Comparison of ENCODE assay signal across 24 cellular contexts in the genomic region with DNA sequence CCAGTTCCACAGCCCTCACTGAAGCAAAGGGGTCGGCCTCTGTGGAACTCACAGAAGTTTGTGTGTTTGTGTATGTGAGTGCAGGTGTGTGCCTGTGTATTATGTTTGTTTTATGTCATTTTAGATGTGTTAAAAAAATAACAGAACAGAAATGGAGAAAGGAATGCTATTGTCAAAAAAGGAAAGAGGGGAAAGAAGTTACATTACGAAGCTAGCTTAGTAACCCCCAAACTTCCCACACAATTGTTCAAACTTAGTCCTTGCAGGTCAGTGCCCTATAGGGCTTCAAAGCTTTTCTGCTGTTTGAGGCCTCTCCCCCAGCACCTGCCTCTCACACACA.
DNase-seq lines count a peak whose midpoint lies in the region; ATAC-seq, FAIRE-seq and TF ChIP-seq lines count a peak whose summit lies in the region.
"Had no signal": no experiment of that assay in that cellular context is flagged by ENCODE, and none has a peak within 500 bp of the region (broad histone marks: within the 10 kb centered on the region; RNA-seq: fewer than 3 reads in every experiment).

No MANE protein-coding gene starts in this region.

- H3K9me3 Mint-ChIP-seq in chondrocyte (ENCODE audit: low read depth) = no peaks in the 10 kb centered on the region
- H3K9me3 Mint-ChIP-seq: activated T-helper 17 cell treated with anti-CD3 and anti-CD28 coated beads, Interleukin-2, amount 50 U/mL, for 72 hours; H9 had no signal

- no peak overlapping the region for H2AFZ ChIP-seq in osteoblast (ENCODE audit: low read length)

- TF ChIP-seq EP300 in A549 (IDR thresholded peaks at IDR 0.05) = no peak

- 16% methylated on average over 2 of the region's 2 CpGs for WGBS in A549 (ENCODE audit: missing lambda C conversion rate)

- FAIRE-seq in A549 (lab: Jason Lieb, UNC) = no peak
- FAIRE-seq: GM12878 had no signal

- H3K27ac ChIP-seq in A549 (no peak overlapping the region), Panc1 (ENCODE audit: low read length) (no peak overlapping the region), osteoblast (ENCODE audit: low read depth, low read length) (no peak overlapping the region)
- H3K27ac ChIP-seq: BLaER1, HL-60, parathyroid adenoma, right lobe of liver, upper lobe of left lung had no signal

- peak overlapping the region; percentile 83 for H3K27ac Mint-ChIP-seq in chondrocyte (ENCODE audit: unreplicated experiment)
- H3K27ac Mint-ChIP-seq: activated naive CD8-positive, alpha-beta T cell; activated T-helper 17 cell treated with anti-CD3 and anti-CD28 coated beads, Interleukin-2, amount 50 U/mL, for 72 hours; H9; natural killer cell had no signal

- no TSS peak for BruUV-seq in Panc1 (replicated peaks; lab: Mats Ljungman, UMichigan)

- CTCF ChIA-PET in A549 (lab: Yijun Ruan, JAX) (interaction anchor here (0.8 to 4.2 kb wide), 8 partner anchors 9 to 1968 kb away, joined by 3 to 24 read pairs (median 4); no protein-coding TSS in a partner anchor), Panc1 (lab: Charles Lee) (interaction anchor here (0.7 kb wide), 1 partner anchor 192 kb away, joined by 3 read pairs; no protein-coding TSS in a partner anchor)

- peaks cover 16% of the 10 kb centered on the region for H3K4me1 Mint-ChIP-seq in chondrocyte (ENCODE audit: low read depth)
- H3K4me1 Mint-ChIP-seq: activated T-helper 17 cell treated with anti-CD3 and anti-CD28 coated beads, Interleukin-2, amount 50 U/mL, for 72 hours; natural killer cell had no signal

- intact Hi-C loops in Panc1 (cut with micrococcal nuclease; ENCODE audit: unreplicated experiment) = loop anchor here (10.0 kb wide), 1 partner anchor 1963 kb away; a partner anchor contains a TSS

- no peaks in the 10 kb centered on the region for H3K27me3 Mint-ChIP-seq in chondrocyte (ENCODE audit: low read depth)
- H3K27me3 Mint-ChIP-seq: activated naive CD8-positive, alpha-beta T cell had no signal

- H3K36me3 ChIP-seq in Panc1 (ENCODE audit: control insufficient read depth, insufficient read depth, low read length) = no peaks in the 10 kb centered on the region
- no peaks in the 10 kb centered on the region for H3K36me3 ChIP-seq in osteoblast (ENCODE audit: insufficient read depth, low read length)
- no peaks in the 10 kb centered on the region for H3K36me3 ChIP-seq in MG63
- H3K36me3 ChIP-seq: BLaER1, right lobe of liver, upper lobe of left lung had no signal

- DNase-seq in A549 (ENCODE audit: low read depth in 1 of 2, low spot score in 1 of 2) (no peak), Panc1 (ENCODE audit: low read depth, low spot score) (no peak), chondrocyte (ENCODE audit: low spot score) (no peak), osteoblast (ENCODE audit: insufficient read length, low spot score, missing footprints) (no peak), foreskin fibroblast (no peak), MG63 (no peak)
- DNase-seq: activated CD4-positive, alpha-beta T cell treated with anti-CD3 and anti-CD28 coated beads, Interleukin-2, amount 50 U/mL, for 4 hours; activated CD4-positive, CD25-positive, alpha-beta regulatory T cell; activated CD8-positive, alpha-beta memory T cell treated with anti-CD3 and anti-CD28 coated beads, Interleukin-2, amount 50 U/mL, for 4 hours; effector memory CD4-positive, alpha-beta T cell; natural killer cell; NCI-H748 treated with DMSO at 0.1 percent for 48 hours; right lobe of liver; Right ventricle myocardium superior had no signal

- H3K79me2 ChIP-seq in osteoblast (ENCODE audit: insufficient read depth, low read length) = no peaks in the 10 kb centered on the region
- H3K79me2 ChIP-seq: parathyroid adenoma had no signal

- no peak overlapping the region for H3K4me3 Mint-ChIP-seq in chondrocyte (ENCODE audit: unreplicated experiment)
- H3K4me3 Mint-ChIP-seq: activated naive CD8-positive, alpha-beta T cell; activated T-helper 17 cell treated with anti-CD3 and anti-CD28 coated beads, Interleukin-2, amount 50 U/mL, for 72 hours; H9; natural killer cell had no signal

- TF ChIP-seq RAD21 in A549 (conservative IDR thresholded peaks at IDR 0.05 in 1 of 2, IDR thresholded peaks at IDR 0.05 in 1 of 2) = no peak

- no peaks in the 10 kb centered on the region for H3K36me3 Mint-ChIP-seq in chondrocyte (ENCODE audit: low read depth)
- H3K36me3 Mint-ChIP-seq: activated naive CD8-positive, alpha-beta T cell; natural killer cell had no signal

- H3K4me2 ChIP-seq in A549 (peak overlapping the region; percentile 55; the same call in 2 of the 3 replicates), osteoblast (ENCODE audit: insufficient read depth, low read length) (peak overlapping the region; percentile 51)
- H3K4me2 ChIP-seq: BLaER1 had no signal

- no peaks in the 10 kb centered on the region for H3K9me3 ChIP-seq in A549
- no peaks in the 10 kb centered on the region for H3K9me3 ChIP-seq in Panc1 (ENCODE audit: control insufficient read depth, insufficient read depth, low read depth, low read length)
- no peaks in the 10 kb centered on the region for H3K9me3 ChIP-seq in osteoblast (ENCODE audit: low read depth, low read length)
- no peaks in the 10 kb centered on the region for H3K9me3 ChIP-seq in MG63
- H3K9me3 ChIP-seq: BLaER1, right lobe of liver, upper lobe of left lung had no signal

- H3K4me1 ChIP-seq in A549 = no peaks in the 10 kb centered on the region
- H3K4me1 ChIP-seq in Panc1 (ENCODE audit: control insufficient read depth, insufficient read depth, low read length) = no peaks in the 10 kb centered on the region
- no peaks in the 10 kb centered on the region for H3K4me1 ChIP-seq in osteoblast (ENCODE audit: insufficient read depth, low read length)
- H3K4me1 ChIP-seq: BLaER1, parathyroid adenoma, right lobe of liver, upper lobe of left lung had no signal

- H4K20me1 ChIP-seq in osteoblast (ENCODE audit: insufficient read depth, low read length) = no peaks in the 10 kb centered on the region
- H4K20me1 ChIP-seq: BLaER1 had no signal

- in situ Hi-C loops in Panc1 (cut with HindIII; ENCODE audit: low pct_unique_long_range_greater_than_20kb, low sequenced_read_pairs) = no loop called here

- TF ChIP-seq POLR2A in A549 (IDR thresholded peaks at IDR 0.05; ENCODE audit: low read length) = no peak

- H3K27me3 ChIP-seq in Panc1 (ENCODE audit: control insufficient read depth, insufficient read depth, low read length) (no peaks in the 10 kb centered on the region), osteoblast (ENCODE audit: insufficient read depth, low read length) (no peaks in the 10 kb centered on the region), MG63 (no peaks in the 10 kb centered on the region)
- H3K27me3 ChIP-seq: BLaER1, right lobe of liver, upper lobe of left lung had no signal

- ATAC-seq in A549 (no peak), Panc1 (no peak), HG02938 (IDR thresholded peaks at IDR 0.05; ENCODE audit: unreplicated experiment) (no peak), HG02970 (IDR thresholded peaks at IDR 0.05; ENCODE audit: low FRiP score, unreplicated experiment) (no peak)
- ATAC-seq: activated T-helper 17 cell treated with anti-CD3 and anti-CD28 coated beads, Interleukin-2, amount 50 U/mL, for 72 hours; natural killer cell had no signal

- no peak for TF ChIP-seq CTCF in A549 (IDR thresholded peaks at IDR 0.05)
- peak; percentile 37 for TF ChIP-seq CTCF in Panc1 (IDR thresholded peaks at IDR 0.05)
- TF ChIP-seq CTCF in chondrocyte (IDR thresholded peaks at IDR 0.05) = peak; percentile 45
- TF ChIP-seq CTCF in osteoblast (IDR thresholded peaks at IDR 0.05; ENCODE audit: extremely low read depth, low read depth, low read length) = no peak
- no peak for TF ChIP-seq CTCF in foreskin fibroblast (IDR thresholded peaks at IDR 0.05; ENCODE audit: low read depth, low read length)

- POLR2A ChIA-PET in A549 (lab: Yijun Ruan, JAX) = no interaction called here
- POLR2A ChIA-PET in Panc1 (lab: Charles Lee) = no interaction called here

- no peak overlapping the region for H3K4me3 ChIP-seq in A549
- peak overlapping the region in 1 of 2 experiments; percentile 24; a peak in 1 of 4 replicates for H3K4me3 ChIP-seq in Panc1 (ENCODE audit: low read depth in 2 of 2, low read length in 2 of 2)
- H3K4me3 ChIP-seq in osteoblast (ENCODE audit: insufficient read depth, low read length) = no peak overlapping the region
- H3K4me3 ChIP-seq in foreskin fibroblast (ENCODE audit: low read depth in 1 of 2, low read length in 2 of 2) = peak overlapping the region in 1 of 2 donors; percentile 36
- H3K4me3 ChIP-seq in MG63 = no peak overlapping the region
- H3K4me3 ChIP-seq: BLaER1, GM12878, right lobe of liver, upper lobe of left lung had no signal

TF ChIP-seq in A549, 52 proteins besides CTCF, POLR2A, EP300 and RAD21:
- TF ChIP-seq HOXA7 (CRISPR knock-in tag; IDR thresholded peaks at IDR 0.05) = no peak
- TF ChIP-seq HOXB13 (CRISPR knock-in tag; IDR thresholded peaks at IDR 0.05; ENCODE audit: low read depth) = no peak
- TF ChIP-seq KDM1A (IDR thresholded peaks at IDR 0.05; ENCODE audit: low read depth) = no peak
- TF ChIP-seq JUNB (IDR thresholded peaks at IDR 0.05) = no peak
- TF ChIP-seq ZNF302 (CRISPR knock-in tag; IDR thresholded peaks at IDR 0.05) = no peak
- TF ChIP-seq GATA3 (IDR thresholded peaks at IDR 0.05; ENCODE audit: borderline replicate concordance) = no peak
- TF ChIP-seq RFX5 (IDR thresholded peaks at IDR 0.05) = no peak
- TF ChIP-seq, protein P1, sequence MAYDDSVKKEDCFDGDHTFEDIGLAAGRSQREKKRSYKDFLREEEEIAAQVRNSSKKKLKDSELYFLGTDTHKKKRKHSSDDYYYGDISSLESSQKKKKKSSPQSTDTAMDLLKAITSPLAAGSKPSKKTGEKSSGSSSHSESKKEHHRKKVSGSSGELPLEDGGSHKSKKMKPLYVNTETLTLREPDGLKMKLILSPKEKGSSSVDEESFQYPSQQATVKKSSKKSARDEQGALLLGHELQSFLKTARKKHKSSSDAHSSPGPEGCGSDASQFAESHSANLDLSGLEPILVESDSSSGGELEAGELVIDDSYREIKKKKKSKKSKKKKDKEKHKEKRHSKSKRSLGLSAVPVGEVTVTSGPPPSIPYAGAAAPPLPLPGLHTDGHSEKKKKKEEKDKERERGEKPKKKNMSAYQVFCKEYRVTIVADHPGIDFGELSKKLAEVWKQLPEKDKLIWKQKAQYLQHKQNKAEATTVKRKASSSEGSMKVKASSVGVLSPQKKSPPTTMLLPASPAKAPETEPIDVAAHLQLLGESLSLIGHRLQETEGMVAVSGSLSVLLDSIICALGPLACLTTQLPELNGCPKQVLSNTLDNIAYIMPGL (CRISPR knock-in tag; IDR thresholded peaks at IDR 0.05; ENCODE audit: borderline replicate concordance) = no peak
TF ChIP-seq in A549: peak in this region for 0.

Comparison
In these comparisons a context has a peak if more than half of its experiments do, and no peak if none do; other contexts are left out.
1. CTCF ChIP-seq: peak in Panc1 (single experiment) and chondrocyte (single experiment); none in A549 (single experiment), osteoblast (single experiment) and foreskin fibroblast (single experiment).